Comparison of ENCODE assay signal across 8 cellular contexts in genomic region chr9:4662108-4662988, GRCh38. TPM values are rescaled to one million over a fixed set of nuclear protein-coding genes. Genes with fewer than 3 reads are reported as not detected.
DNase-seq lines count a peak whose midpoint lies in the region; ATAC-seq and TF ChIP-seq lines count a peak whose summit lies in the region.

PLPP6 (plus strand) TSS chr9:4662294; CDS start chr9:4662376, 82 bp downstream.

- no peaks in the 10 kb centered on the region for H3K36me3 ChIP-seq in BJ (ENCODE audit: control insufficient read depth, insufficient read depth, low read length)

- peak within 1 kb of the TSS; percentile 84 to 86 for H3K27ac ChIP-seq in coronary artery

- DNase-seq in BJ (ENCODE audit: low read depth) (no peak), NCI-H446 (lab: John Stamatoyannopoulos, UW) (peak; percentile 63 to 85), coronary artery (ENCODE audit: low spot score) (peak; percentile 93), left kidney (ENCODE audit: low read depth, low spot score) (peak; percentile 97)
- DNase-seq in activated CD4-positive, alpha-beta T cell treated with anti-CD3 and anti-CD28 coated beads for 4 hours: peak; percentile 67 to 75
- DNase-seq in stimulated activated CD4-positive, alpha-beta T cell treated with anti-CD3 and anti-CD28 coated beads, Interleukin-2, amount 100 ng/mL, for 24 hours: peak; percentile 79

- H3K4me3 ChIP-seq in BJ (ENCODE audit: low read depth, low read length) (peak within 1 kb of the TSS; percentile 74), coronary artery (peak within 1 kb of the TSS; percentile 81)

- CTCF ChIA-PET in BJ (lab: Yijun Ruan, JAX): interaction anchor here (0.6 to 1.2 kb wide), 5 partner anchors 79 to 172 kb away, joined by 3 to 7 read pairs (median 3); partner anchors contain the start of gene AK3

- TF ChIP-seq CTCF in BJ (IDR thresholded peaks at IDR 0.05; ENCODE audit: insufficient read depth, low read depth, low read length) (peak; percentile 63), coronary artery (IDR thresholded peaks at IDR 0.05) (no peak)

- no peaks in the 10 kb centered on the region for H3K27me3 ChIP-seq in BJ (ENCODE audit: control insufficient read depth, insufficient read depth, low read length)

- ATAC-seq in GM19043 (IDR thresholded peaks at IDR 0.05; ENCODE audit: low read depth, unreplicated experiment): peak; percentile 84
- peak; percentile 81 for ATAC-seq in HG03280 (IDR thresholded peaks at IDR 0.05; ENCODE audit: unreplicated experiment)

- POLR2A ChIA-PET in BJ (lab: Charles Lee): interaction anchor here (0.6 kb wide), 1 partner anchor 17 kb away, joined by 8 read pairs; the partner anchor contains the start of gene CDC37L1

RNA-seq across cellular contexts. Expression of gene PLPP6, which starts in this region (rescaled TPM):
- polyA plus RNA-seq in BJ (2011; rRNA removed): 6.5 and 7.0 TPM in 2 replicates
- polyA minus RNA-seq in BJ (2011; rRNA and poly(A)+ RNA removed): 4.2 and 4.3 TPM in 2 replicates
